In the genomic region with DNA sequence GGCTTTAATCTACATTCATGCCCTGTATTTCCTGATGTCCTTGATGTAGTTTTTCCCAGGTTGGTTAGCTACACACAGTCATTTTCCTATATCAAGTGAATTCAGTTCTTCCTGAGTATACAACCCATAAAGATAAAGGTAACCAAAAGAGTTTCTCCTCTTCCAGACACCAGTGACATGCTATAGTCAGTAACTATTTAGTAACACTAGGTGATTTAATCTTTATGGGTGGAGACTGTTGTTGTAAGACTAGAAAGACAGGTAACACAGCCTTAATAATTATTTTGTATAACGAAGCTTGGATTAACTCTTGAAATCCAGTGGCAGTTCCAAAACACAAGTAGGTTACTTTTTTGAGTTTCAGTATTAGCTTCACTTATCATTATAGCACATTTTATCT, we compare ENCODE assay signal across 18 cellular contexts.
"Had no signal": no experiment of that assay in that cellular context is flagged by ENCODE, and none has a peak within 500 bp of the region (broad histone marks: within the 10 kb centered on the region; RNA-seq: fewer than 3 reads in every experiment).

No MANE protein-coding gene starts in this region.

- H3K27me3 ChIP-seq: esophagus muscularis mucosa, heart left ventricle had no signal

- ATAC-seq: activated naive CD4-positive, alpha-beta T cell treated with anti-CD3 and anti-CD28 coated beads, Interleukin-2, amount 50 U/mL, for 72 hours; heart left ventricle had no signal

- FAIRE-seq: islet of Langerhans had no signal

- H3K4me1 Mint-ChIP-seq: endodermal cell had no signal

- H3K4me3 ChIP-seq: esophagus muscularis mucosa, heart left ventricle, left ventricle myocardium inferior had no signal

- H3K9me3 ChIP-seq: esophagus muscularis mucosa, heart left ventricle, left ventricle myocardium inferior had no signal

- H3K27ac ChIP-seq: esophagus muscularis mucosa, heart left ventricle, left ventricle myocardium inferior, parathyroid adenoma had no signal

- DNase-seq: activated CD4-positive, alpha-beta T cell treated with anti-CD3 and anti-CD28 coated beads, Interleukin-2, amount 50 U/mL, for 4 hours; activated CD4-positive, CD25-positive, alpha-beta regulatory T cell treated with anti-CD3 and anti-CD28 coated beads, Interleukin-2, amount 50 U/mL, for 72 hours; activated effector memory CD4-positive, alpha-beta T cell treated with Interleukin-2 at 50 U/mL for 16 hours; activated T-cell treated with anti-CD3 and anti-CD28 coated beads, Interleukin-2, amount 50 U/mL, for 24 hours; amniotic stem cell; endodermal cell; foreskin melanocyte; heart left ventricle; left ventricle myocardium inferior; mesendoderm; substantia nigra; SW 1271 had no signal

- H3K27ac Mint-ChIP-seq: activated naive CD4-positive, alpha-beta T cell treated with anti-CD3 and anti-CD28 coated beads, Interleukin-2, amount 50 U/mL, for 72 hours; activated T-cell treated with anti-CD3 and anti-CD28 coated beads, Interleukin-2, amount 50 U/mL, for 24 hours; endodermal cell; T-helper 2 cell treated with Interferon-gamma antibody and Interleukin-4, amounts not matched to agents 5 μg/mL and 100 μg/mL, for 36 hours had no signal

- H3K9me3 Mint-ChIP-seq: activated naive CD4-positive, alpha-beta T cell treated with anti-CD3 and anti-CD28 coated beads, Interleukin-2, amount 50 U/mL, for 72 hours; activated T-cell treated with anti-CD3 and anti-CD28 coated beads, Interleukin-2, amount 50 U/mL, for 24 hours; brain; endodermal cell; T-helper 2 cell treated with Interferon-gamma antibody and Interleukin-4, amounts not matched to agents 5 μg/mL and 100 μg/mL, for 36 hours had no signal

- H3K4me3 Mint-ChIP-seq: activated T-cell treated with anti-CD3 and anti-CD28 coated beads, Interleukin-2, amount 50 U/mL, for 24 hours; brain; endodermal cell; T-helper 2 cell treated with Interferon-gamma antibody and Interleukin-4, amounts not matched to agents 5 μg/mL and 100 μg/mL, for 36 hours had no signal

- H3K27me3 Mint-ChIP-seq: activated T-cell treated with anti-CD3 and anti-CD28 coated beads, Interleukin-2, amount 50 U/mL, for 24 hours had no signal

- H3K4me1 ChIP-seq: parathyroid adenoma had no signal
